Comparison of ENCODE assay signal across 1 cellular context in genomic region chr19:796692-797527, GRCh38.
TF ChIP-seq lines count a peak whose summit lies in the region.

TSS of gene PTBP1 (plus strand) at chr19:797452. CDS start at chr19:797498, 46 bp downstream.

TF ChIP-seq in H1, 55 proteins besides CTCF, POLR2A, EP300 and RAD21 (continued from another document):
- TF ChIP-seq RNF2 (IDR thresholded peaks at IDR 0.05; ENCODE audit: borderline replicate concordance, low read depth, low read length, missing control alignments, poor library complexity, severe bottlenecking) (no peak), USF2 (IDR thresholded peaks at IDR 0.05; ENCODE audit: low read length) (peak; percentile 98), SP2 (IDR thresholded peaks at IDR 0.05; ENCODE audit: low read length) (peak; percentile 75), PHF8 (conservative IDR thresholded peaks at IDR 0.05; ENCODE audit: low read depth, low read length) (no peak; the same call in 1 of the 2 replicates), CHD2 (IDR thresholded peaks at IDR 0.05; ENCODE audit: low read length) (peak; percentile 73; the same call in 1 of the 2 replicates), SP1 (IDR thresholded peaks at IDR 0.05; ENCODE audit: low read depth, low read length) (peak; percentile 96), TBP (IDR thresholded peaks at IDR 0.05; ENCODE audit: low read depth, low read length) (peak; percentile 92), SP4 (IDR thresholded peaks at IDR 0.05; ENCODE audit: low read length) (peak; percentile 69; the same call in 1 of the 2 replicates), EGR1 (IDR thresholded peaks at IDR 0.05; ENCODE audit: borderline replicate concordance, low read depth, low read length) (peak; percentile 40; the same call in 1 of the 2 replicates), TAF7 (optimal IDR thresholded peaks at IDR 0.05; ENCODE audit: borderline replicate concordance, low read depth, low read length) (peak; percentile 67), GTF2F1 (IDR thresholded peaks at IDR 0.05; ENCODE audit: borderline replicate concordance, low read depth, low read length) (no peak), TAF1 (IDR thresholded peaks at IDR 0.05; ENCODE audit: low read depth, low read length) (peak; percentile 88), SIX5 (IDR thresholded peaks at IDR 0.05; ENCODE audit: low read depth, low read length) (peak; percentile 81), POLR2AphosphoS5 (IDR thresholded peaks at IDR 0.05; ENCODE audit: low read depth, low read length) (peak; percentile 94), CBX8 (IDR thresholded peaks at IDR 0.05; ENCODE audit: borderline replicate concordance, low read depth, low read length) (no peak), YY1 (IDR thresholded peaks at IDR 0.05; ENCODE audit: low read depth, low read length) (peak; percentile 100), SIRT6 (IDR thresholded peaks at IDR 0.05; ENCODE audit: low read length) (no peak), SIN3A (conservative IDR thresholded peaks at IDR 0.05 in 1 of 2, IDR thresholded peaks at IDR 0.05 in 1 of 2; ENCODE audit: low read depth in 1 of 2, low read length in 2 of 2) (peak in 1 of 2 experiments; percentile 87; a peak in 1 of 4 replicates), BRCA1 (IDR thresholded peaks at IDR 0.05; ENCODE audit: low read depth, low read length) (no peak), CEBPB (IDR thresholded peaks at IDR 0.05; ENCODE audit: low read depth, low read length) (no peak; the same call in 1 of the 2 replicates), ATF2 (IDR thresholded peaks at IDR 0.05; ENCODE audit: low read length) (0 out of 2 replicates have a peak, but pooled peaks have one; percentile 39), BACH1 (IDR thresholded peaks at IDR 0.05; ENCODE audit: low read length) (peak; percentile 31; the same call in 1 of the 2 replicates), ATF3 (IDR thresholded peaks at IDR 0.05; ENCODE audit: insufficient read depth, low read depth, low read length) (peak; percentile 83), MAX (IDR thresholded peaks at IDR 0.05) (peak; percentile 96), RBBP5 (IDR thresholded peaks at IDR 0.05; ENCODE audit: borderline replicate concordance, low read depth, low read length) (no peak), CHD1 (IDR thresholded peaks at IDR 0.05; ENCODE audit: low read depth, low read length) (no peak), BCL11A (IDR thresholded peaks at IDR 0.05; ENCODE audit: low read depth in 2 of 2, low read length in 2 of 2) (no peak), JUND (IDR thresholded peaks at IDR 0.05; ENCODE audit: low read length) (no peak), HDAC2 (IDR thresholded peaks at IDR 0.05; ENCODE audit: borderline replicate concordance in 1 of 2, low read depth in 2 of 2, low read length in 2 of 2) (no peak), GABPA (IDR thresholded peaks at IDR 0.05; ENCODE audit: borderline replicate concordance, insufficient read depth, low read length) (peak; percentile 44; the same call in 1 of the 2 replicates), JUN (IDR thresholded peaks at IDR 0.05; ENCODE audit: low read depth, low read length) (no peak), ZNF274 (IDR thresholded peaks at IDR 0.05; ENCODE audit: borderline replicate concordance, extremely low read depth, low read length) (no peak)
